21 cellular contexts compared by ENCODE assay signal in the genomic region with DNA sequence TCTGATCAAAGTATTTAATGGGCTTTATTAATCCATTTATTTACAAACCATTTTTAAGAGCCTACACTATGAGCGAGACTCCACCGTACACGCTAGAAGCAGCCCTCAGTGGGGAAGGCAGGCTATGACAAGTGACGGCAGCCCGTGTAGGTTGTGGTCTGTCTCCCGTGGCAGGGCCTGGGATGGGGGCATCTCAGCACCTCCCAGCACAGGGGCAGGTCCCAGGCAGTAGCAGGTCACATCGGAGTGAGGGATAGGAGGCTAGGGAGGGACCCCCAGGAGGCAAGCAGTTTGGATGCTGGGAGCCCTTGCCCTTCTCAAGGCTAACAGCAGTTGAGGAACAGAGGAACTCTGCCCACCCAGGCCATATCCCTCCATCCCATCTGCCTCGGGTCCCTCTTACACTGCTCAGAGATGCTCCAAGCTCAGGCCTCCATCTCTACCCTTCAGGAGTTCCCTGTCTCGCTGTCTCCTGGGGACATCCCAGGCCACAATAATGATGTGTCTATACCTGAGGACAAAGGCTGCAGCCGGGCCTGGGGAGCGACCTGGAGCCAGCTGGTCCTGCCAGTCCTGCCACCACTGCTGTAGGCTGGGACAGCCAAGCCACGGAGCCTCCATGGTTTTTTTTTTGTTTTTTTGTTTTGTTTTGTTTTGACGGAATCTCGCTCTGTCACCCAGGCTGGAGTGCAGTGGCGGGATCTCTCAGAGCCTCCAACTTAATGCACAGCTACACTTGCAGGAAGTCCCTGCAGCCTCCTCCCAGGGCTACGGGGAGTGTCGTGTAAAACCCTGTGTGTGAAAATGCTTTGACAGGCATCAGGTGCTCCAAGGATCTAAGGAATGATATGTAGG.
DNase-seq lines count a peak whose midpoint lies in the region; ATAC-seq, FAIRE-seq and TF ChIP-seq lines count a peak whose summit lies in the region.
"Had no signal": no experiment of that assay in that cellular context is flagged by ENCODE, and none has a peak within 500 bp of the region (broad histone marks: within the 10 kb centered on the region; RNA-seq: fewer than 3 reads in every experiment).

No MANE protein-coding gene starts in this region.

- H2BK15ac ChIP-seq in mesenchymal stem cell (ENCODE audit: low read depth, poor library complexity, severe bottlenecking) = no peak overlapping the region

- WGBS in mesenchymal stem cell = 82% methylated on average over 17 of the region's 17 CpGs

- H2BK12ac ChIP-seq in mesenchymal stem cell (ENCODE audit: low read length in 2 of 2) = no peak overlapping the region

- H3K4me2 ChIP-seq in astrocyte (ENCODE audit: low read length) (no peak overlapping the region), mesenchymal stem cell (ENCODE audit: low read length, poor library complexity, severe bottlenecking) (no peak overlapping the region)
- H3K4me2 ChIP-seq: BLaER1 treated with 17β-estradiol and CSF1 and Interleukin-3, amounts not matched to agents 10 nM and 100 nM; KMS-11 had no signal

- no peak overlapping the region for H2BK5ac ChIP-seq in mesenchymal stem cell (ENCODE audit: low read depth, low read length, poor library complexity, severe bottlenecking)

- no peak for ATAC-seq in activated T-cell treated with anti-CD3 and anti-CD28 coated beads, Interleukin-2, amount 50 U/mL, for 72 hours (replicated peaks in 1 of 2)
- no peak for ATAC-seq in stimulated activated naive B cell treated with anti-CD40 and anti-IgM and Interleukin-4, amounts not matched to agents 10 μg/mL and 1 μg/mL and 100 μg/mL, for 72 hours (replicated peaks)
- no peak for ATAC-seq in activated CD8-positive, alpha-beta T cell treated with anti-CD3 and anti-CD28 coated beads, Interleukin-2, amount 10 ng/mL, durations not matched to agents 7 days and 5 days
- ATAC-seq: activated CD8-positive, alpha-beta T cell treated with anti-CD3 and anti-CD28 coated beads for 36 hours; pancreas had no signal

- no peaks in the 10 kb centered on the region for H4K20me1 ChIP-seq in astrocyte (ENCODE audit: insufficient read depth, low read length)
- H4K20me1 ChIP-seq: BLaER1 treated with 17β-estradiol and CSF1 and Interleukin-3, amounts not matched to agents 10 nM and 100 nM had no signal

- no peak overlapping the region for H4K91ac ChIP-seq in mesenchymal stem cell (ENCODE audit: low read length)

- no peaks in the 10 kb centered on the region for H3K79me1 ChIP-seq in mesenchymal stem cell (replicated peaks; ENCODE audit: low read length, poor library complexity, severe bottlenecking)

- no peak overlapping the region for H3K9ac ChIP-seq in astrocyte (ENCODE audit: low read length)
- no peak overlapping the region for H3K9ac ChIP-seq in kidney (ENCODE audit: low read length in 2 of 2)
- H3K9ac ChIP-seq in mesenchymal stem cell (ENCODE audit: low read length) = no peak overlapping the region
- H3K9ac ChIP-seq: BLaER1 treated with 17β-estradiol and CSF1 and Interleukin-3, amounts not matched to agents 10 nM and 100 nM; KMS-11 had no signal

- intact Hi-C loops in kidney (cut with DNase I) = no loop called here

- H3K4me1 ChIP-seq in astrocyte (ENCODE audit: insufficient read depth, low read length) (no peaks in the 10 kb centered on the region), kidney (ENCODE audit: control insufficient read depth in 1 of 2, insufficient read depth in 1 of 2, low read depth in 1 of 2, low read length in 2 of 2) (no peaks in the 10 kb centered on the region), mesenchymal stem cell (ENCODE audit: control insufficient read depth, insufficient read depth, low read depth, low read length) (no peaks in the 10 kb centered on the region)
- H3K4me1 ChIP-seq: ascending aorta, colonic mucosa, pancreas had no signal

- no peaks in the 10 kb centered on the region for H3K27me3 ChIP-seq in astrocyte (ENCODE audit: insufficient read depth, low read length)
- H3K27me3 ChIP-seq in mesenchymal stem cell (ENCODE audit: control insufficient read depth in 1 of 2, insufficient read depth in 1 of 2, low read length in 2 of 2) = peaks cover 0 to 16% of the 10 kb centered on the region in 2 experiments
- H3K27me3 ChIP-seq: ascending aorta; BLaER1 treated with 17β-estradiol and CSF1 and Interleukin-3, amounts not matched to agents 10 nM and 100 nM; colonic mucosa; pancreas; tibial artery had no signal

- no peak overlapping the region for H2AFZ ChIP-seq in astrocyte (ENCODE audit: low read depth, low read length)
- H2AFZ ChIP-seq in mesenchymal stem cell (ENCODE audit: low read depth, low read length) = no peak overlapping the region

- no peaks in the 10 kb centered on the region for H3K36me3 ChIP-seq in astrocyte (ENCODE audit: insufficient read depth, low read length)
- H3K36me3 ChIP-seq in kidney (ENCODE audit: control insufficient read depth in 1 of 2, insufficient read depth in 2 of 2, low read length in 2 of 2) = no peaks in the 10 kb centered on the region
- H3K36me3 ChIP-seq in mesenchymal stem cell (ENCODE audit: control insufficient read depth in 1 of 2, insufficient read depth in 2 of 2, low read depth in 1 of 2, low read length in 2 of 2) = no peaks in the 10 kb centered on the region
- H3K36me3 ChIP-seq: ascending aorta, colonic mucosa, pancreas, tibial artery had no signal

- H3K27ac Mint-ChIP-seq in activated T-cell treated with anti-CD3 and anti-CD28 coated beads, Interleukin-2, amount 50 U/mL, for 72 hours = no peak overlapping the region
- peak overlapping the region; percentile 53 for H3K27ac Mint-ChIP-seq in astrocyte (ENCODE audit: unreplicated experiment)
- H3K27ac Mint-ChIP-seq in stimulated activated naive B cell treated with anti-CD40 and anti-IgM and Interleukin-4, amounts not matched to agents 10 μg/mL and 1 μg/mL and 100 μg/mL, for 72 hours = peak overlapping the region; percentile 66
- H3K27ac Mint-ChIP-seq in activated CD8-positive, alpha-beta T cell treated with anti-CD3 and anti-CD28 coated beads, Interleukin-2, amount 10 ng/mL, durations not matched to agents 7 days and 5 days = no peak overlapping the region
- H3K27ac Mint-ChIP-seq: activated CD8-positive, alpha-beta T cell treated with anti-CD3 and anti-CD28 coated beads for 36 hours had no signal

- CTCF ChIA-PET in activated CD8-positive, alpha-beta T cell treated with anti-CD3 and anti-CD28 coated beads, Interleukin-2, amount 10 ng/mL, durations not matched to agents 7 days and 5 days (lab: Charles Lee) = interaction anchor here (0.6 to 3.0 kb wide), 7 partner anchors 9 to 211 kb away, joined by 3 to 44 read pairs (median 5); no protein-coding TSS in a partner anchor

- FAIRE-seq in astrocyte (lab: Jason Lieb, UNC) = no peak
- no peak for FAIRE-seq in kidney (lab: Jason Lieb, UNC)
- FAIRE-seq: A204.1, frontal cortex, pancreas had no signal

- H3K27ac ChIP-seq in astrocyte (ENCODE audit: low read depth, low read length) = no peak overlapping the region
- no peak overlapping the region for H3K27ac ChIP-seq in kidney (ENCODE audit: low read depth in 2 of 2, low read length in 2 of 2)
- no peak overlapping the region for H3K27ac ChIP-seq in mesenchymal stem cell (ENCODE audit: low read length, poor library complexity, severe bottlenecking)
- H3K27ac ChIP-seq: ascending aorta; BLaER1 treated with 17β-estradiol and CSF1 and Interleukin-3, amounts not matched to agents 10 nM and 100 nM; colonic mucosa; KMS-11; pancreas; tibial artery had no signal

- H3K36me3 Mint-ChIP-seq in activated T-cell treated with anti-CD3 and anti-CD28 coated beads, Interleukin-2, amount 50 U/mL, for 72 hours (ENCODE audit: insufficient read depth in 2 of 2) = no peaks in the 10 kb centered on the region
- H3K36me3 Mint-ChIP-seq in astrocyte (ENCODE audit: low read depth, unreplicated experiment) = no peaks in the 10 kb centered on the region
- H3K36me3 Mint-ChIP-seq in stimulated activated naive B cell treated with anti-CD40 and anti-IgM and Interleukin-4, amounts not matched to agents 10 μg/mL and 1 μg/mL and 100 μg/mL, for 72 hours = peaks cover 38 to 40% of the 10 kb centered on the region in 2 donors
- H3K36me3 Mint-ChIP-seq in activated CD8-positive, alpha-beta T cell treated with anti-CD3 and anti-CD28 coated beads, Interleukin-2, amount 10 ng/mL, durations not matched to agents 7 days and 5 days (ENCODE audit: low read depth) = no peaks in the 10 kb centered on the region

- H3K27me3 Mint-ChIP-seq in activated T-cell treated with anti-CD3 and anti-CD28 coated beads, Interleukin-2, amount 50 U/mL, for 72 hours (ENCODE audit: low read depth) = no peaks in the 10 kb centered on the region
- H3K27me3 Mint-ChIP-seq in astrocyte (ENCODE audit: low read depth, unreplicated experiment) = peaks cover 14% of the 10 kb centered on the region
- peaks cover 18 to 25% of the 10 kb centered on the region in 2 donors for H3K27me3 Mint-ChIP-seq in stimulated activated naive B cell treated with anti-CD40 and anti-IgM and Interleukin-4, amounts not matched to agents 10 μg/mL and 1 μg/mL and 100 μg/mL, for 72 hours
- no peaks in the 10 kb centered on the region for H3K27me3 Mint-ChIP-seq in activated CD8-positive, alpha-beta T cell treated with anti-CD3 and anti-CD28 coated beads, Interleukin-2, amount 10 ng/mL, durations not matched to agents 7 days and 5 days (ENCODE audit: low read depth)

- no peaks in the 10 kb centered on the region for H3K79me2 ChIP-seq in astrocyte (ENCODE audit: insufficient read depth, low read length)

- no peak overlapping the region for H3K18ac ChIP-seq in mesenchymal stem cell (ENCODE audit: low read depth in 1 of 2, low read length in 2 of 2)

- POLR2A ChIA-PET in activated CD8-positive, alpha-beta T cell treated with anti-CD3 and anti-CD28 coated beads, Interleukin-2, amount 10 ng/mL, durations not matched to agents 7 days and 5 days (lab: Charles Lee) = no interaction called here

- H4K8ac ChIP-seq in mesenchymal stem cell (ENCODE audit: low read length) = no peak overlapping the region

- H3K4ac ChIP-seq in mesenchymal stem cell (ENCODE audit: low read depth in 1 of 2, low read length in 2 of 2) = no peak overlapping the region

- H3K9me3 Mint-ChIP-seq in activated T-cell treated with anti-CD3 and anti-CD28 coated beads, Interleukin-2, amount 50 U/mL, for 72 hours = no peaks in the 10 kb centered on the region
- peaks cover 5% of the 10 kb centered on the region for H3K9me3 Mint-ChIP-seq in astrocyte (ENCODE audit: unreplicated experiment)
- peaks cover 8 to 18% of the 10 kb centered on the region in 2 donors for H3K9me3 Mint-ChIP-seq in stimulated activated naive B cell treated with anti-CD40 and anti-IgM and Interleukin-4, amounts not matched to agents 10 μg/mL and 1 μg/mL and 100 μg/mL, for 72 hours
- no peaks in the 10 kb centered on the region for H3K9me3 Mint-ChIP-seq in activated CD8-positive, alpha-beta T cell treated with anti-CD3 and anti-CD28 coated beads, Interleukin-2, amount 10 ng/mL, durations not matched to agents 7 days and 5 days (ENCODE audit: insufficient read depth)
- H3K9me3 Mint-ChIP-seq: activated CD8-positive, alpha-beta T cell treated with anti-CD3 and anti-CD28 coated beads for 36 hours had no signal

- no peak overlapping the region for H2BK120ac ChIP-seq in mesenchymal stem cell (ENCODE audit: low read depth, low read length)

- H3K14ac ChIP-seq in mesenchymal stem cell (ENCODE audit: low read length in 2 of 2) = no peak overlapping the region

- DNase-seq in activated T-cell treated with anti-CD3 and anti-CD28 coated beads, Interleukin-2, amount 50 U/mL, for 1 hour = peak; percentile 4
- no peak for DNase-seq in activated T-cell treated with anti-CD3 and anti-CD28 coated beads, Interleukin-2, amount 50 U/mL, for 72 hours
- DNase-seq in astrocyte (ENCODE audit: low read depth) = no peak
- peak; percentile 54 for DNase-seq in kidney
- no peak for DNase-seq in stimulated activated naive B cell treated with anti-CD40 and anti-IgM and Interleukin-4, amounts not matched to agents 10 μg/mL and 1 μg/mL and 100 μg/mL, for 72 hours
- no peak for DNase-seq in activated CD8-positive, alpha-beta T cell treated with anti-CD3 and anti-CD28 coated beads, Interleukin-2, amount 10 ng/mL, durations not matched to agents 7 days and 5 days
- no peak for DNase-seq in SW480 (ENCODE audit: low spot score)
- no peak for DNase-seq in mesenchymal stem cell
- DNase-seq: activated CD8-positive, alpha-beta T cell treated with anti-CD3 and anti-CD28 coated beads for 36 hours; activated gamma-delta T cell; colonic mucosa; GDM1; NCI-H2029; NK-92 treated with Interleukin-12 subunit alpha and Interleukin-12 subunit beta, amount 100 ng/mL, for 24 hours had no signal

- H3K23ac ChIP-seq in mesenchymal stem cell (ENCODE audit: low read length in 2 of 2) = no peak overlapping the region

- H2AK5ac ChIP-seq in mesenchymal stem cell (ENCODE audit: low read length, severe bottlenecking) = no peak overlapping the region

- peaks cover 17% of the 10 kb centered on the region for H3K4me1 Mint-ChIP-seq in activated T-cell treated with anti-CD3 and anti-CD28 coated beads, Interleukin-2, amount 50 U/mL, for 72 hours (ENCODE audit: low read depth)
- H3K4me1 Mint-ChIP-seq in astrocyte (ENCODE audit: low read depth, unreplicated experiment) = no peaks in the 10 kb centered on the region
- peaks cover 10% of the 10 kb centered on the region in 2 donors for H3K4me1 Mint-ChIP-seq in stimulated activated naive B cell treated with anti-CD40 and anti-IgM and Interleukin-4, amounts not matched to agents 10 μg/mL and 1 μg/mL and 100 μg/mL, for 72 hours
- H3K4me1 Mint-ChIP-seq in activated CD8-positive, alpha-beta T cell treated with anti-CD3 and anti-CD28 coated beads, Interleukin-2, amount 10 ng/mL, durations not matched to agents 7 days and 5 days (ENCODE audit: low read depth) = peaks cover 16% of the 10 kb centered on the region

- no peak for TF ChIP-seq CTCF in astrocyte (IDR thresholded peaks at IDR 0.05; ENCODE audit: insufficient read depth, low read depth, low read length)
- no peak for TF ChIP-seq CTCF in kidney (IDR thresholded peaks at IDR 0.05; ENCODE audit: borderline replicate concordance, extremely low read depth, insufficient read depth)

- H3K9me3 ChIP-seq in astrocyte (ENCODE audit: insufficient read depth, low read depth, low read length) = no peaks in the 10 kb centered on the region
- H3K9me3 ChIP-seq in kidney (ENCODE audit: control insufficient read depth in 1 of 2, low read length in 2 of 2) = no peaks in the 10 kb centered on the region
- H3K9me3 ChIP-seq in mesenchymal stem cell (ENCODE audit: control insufficient read depth, low read length) = no peaks in the 10 kb centered on the region
- H3K9me3 ChIP-seq: ascending aorta, colonic mucosa, pancreas, tibial artery had no signal

- H3K4me3 ChIP-seq in astrocyte (ENCODE audit: insufficient read depth, low read depth, low read length) (no peak overlapping the region), kidney (ENCODE audit: low read length in 2 of 2) (no peak overlapping the region), mesenchymal stem cell (ENCODE audit: insufficient read depth in 1 of 2, low read depth in 1 of 2, low read length in 2 of 2) (no peak overlapping the region)
- H3K4me3 ChIP-seq: ascending aorta; BLaER1 treated with 17β-estradiol and CSF1 and Interleukin-3, amounts not matched to agents 10 nM and 100 nM; colonic mucosa; pancreas; tibial artery had no signal

- no peak overlapping the region for H3K4me3 Mint-ChIP-seq in activated T-cell treated with anti-CD3 and anti-CD28 coated beads, Interleukin-2, amount 50 U/mL, for 72 hours
- H3K4me3 Mint-ChIP-seq in astrocyte (ENCODE audit: unreplicated experiment) = no peak overlapping the region
- H3K4me3 Mint-ChIP-seq in stimulated activated naive B cell treated with anti-CD40 and anti-IgM and Interleukin-4, amounts not matched to agents 10 μg/mL and 1 μg/mL and 100 μg/mL, for 72 hours = no peak overlapping the region
- H3K4me3 Mint-ChIP-seq in activated CD8-positive, alpha-beta T cell treated with anti-CD3 and anti-CD28 coated beads, Interleukin-2, amount 10 ng/mL, durations not matched to agents 7 days and 5 days = no peak overlapping the region
- H3K4me3 Mint-ChIP-seq: activated CD8-positive, alpha-beta T cell treated with anti-CD3 and anti-CD28 coated beads for 36 hours had no signal

Comparison
In these comparisons a context has a peak if more than half of its experiments do, and no peak if none do; other contexts are left out.
1. DNase-seq: peak in activated T-cell treated with anti-CD3 and anti-CD28 coated beads, Interleukin-2, amount 50 U/mL, for 1 hour (single experiment) and kidney (single experiment); none in activated T-cell treated with anti-CD3 and anti-CD28 coated beads, Interleukin-2, amount 50 U/mL, for 72 hours (0 of 2), astrocyte (single experiment), stimulated activated naive B cell treated with anti-CD40 and anti-IgM and Interleukin-4, amounts not matched to agents 10 μg/mL and 1 μg/mL and 100 μg/mL, for 72 hours (single experiment), activated CD8-positive, alpha-beta T cell treated with anti-CD3 and anti-CD28 coated beads, Interleukin-2, amount 10 ng/mL, durations not matched to agents 7 days and 5 days (single experiment), SW480 (single experiment) and mesenchymal stem cell (single experiment).
2. H3K27ac Mint-ChIP-seq: peak in astrocyte (single experiment) and stimulated activated naive B cell treated with anti-CD40 and anti-IgM and Interleukin-4, amounts not matched to agents 10 μg/mL and 1 μg/mL and 100 μg/mL, for 72 hours (single experiment); none in activated T-cell treated with anti-CD3 and anti-CD28 coated beads, Interleukin-2, amount 50 U/mL, for 72 hours (single experiment) and activated CD8-positive, alpha-beta T cell treated with anti-CD3 and anti-CD28 coated beads, Interleukin-2, amount 10 ng/mL, durations not matched to agents 7 days and 5 days (single experiment).